8 cellular contexts compared by ENCODE assay signal in the genomic region with DNA sequence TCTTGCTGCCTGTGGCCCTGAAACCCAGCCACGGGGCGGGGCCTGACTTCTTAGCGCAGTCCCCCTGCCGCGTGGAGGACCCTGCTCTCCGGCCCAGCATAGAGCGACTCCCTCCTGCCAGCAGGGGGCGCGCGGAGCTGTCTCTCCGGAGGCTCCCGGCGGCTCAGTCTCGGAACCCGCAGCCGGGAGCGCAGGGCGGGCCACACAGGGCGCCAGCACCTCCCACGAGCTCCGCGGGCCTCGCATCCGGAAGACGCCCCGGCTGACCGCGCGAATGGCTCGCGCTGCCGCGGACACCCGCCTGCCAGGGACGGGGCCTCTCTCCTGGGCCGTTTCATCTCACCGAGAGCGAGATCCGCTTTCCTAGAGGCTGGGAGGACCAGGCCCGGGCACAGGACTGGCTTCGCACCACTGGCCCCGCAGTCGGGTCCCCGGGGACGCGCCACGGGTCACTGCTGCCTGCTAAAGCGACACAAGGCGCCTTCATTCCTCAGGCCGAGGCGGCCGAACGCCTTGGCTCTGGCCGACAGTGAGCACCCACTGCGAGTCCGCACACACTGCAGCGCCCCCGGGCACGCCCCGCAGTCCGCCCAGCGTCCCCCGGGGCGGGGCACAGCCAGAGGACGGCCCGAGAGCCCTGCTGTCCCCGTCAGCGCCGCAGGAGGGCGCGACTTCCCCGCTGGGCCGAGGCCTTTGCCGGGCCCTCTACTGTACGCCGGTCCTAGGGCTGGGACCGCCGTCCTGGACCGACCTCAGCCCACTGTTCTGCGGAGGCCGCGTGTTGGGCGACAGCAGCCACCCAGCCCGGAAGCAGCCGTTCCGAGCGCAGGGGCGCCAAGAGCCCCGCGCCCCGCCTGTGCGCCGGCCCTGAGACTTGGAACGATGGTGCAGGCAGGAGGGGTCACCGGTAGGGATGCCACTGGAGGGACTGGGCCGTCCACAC. TPM values are rescaled to one million over a fixed set of nuclear protein-coding genes. Genes with fewer than 3 reads are reported as not detected.
A peak's percentile ranks its signal among the peaks of the same experiment; 100 is the strongest.
DNase-seq lines count a peak whose midpoint lies in the region; ATAC-seq and TF ChIP-seq lines count a peak whose summit lies in the region.

No MANE protein-coding gene starts in this region.

- DNase-seq in CD4-positive, alpha-beta T cell = peak; percentile 84 to 95 (median 90)
- DNase-seq in NCI-H748 (lab: John Stamatoyannopoulos, UW; ENCODE audit: unreplicated experiment) = peak; percentile 85
- peak; percentile 92 for DNase-seq in activated CD4-positive, alpha-beta memory T cell treated with anti-CD3 and anti-CD28 coated beads, Interleukin-2, amount 10 ng/mL, durations not matched to agents 7 days and 5 days
- DNase-seq in effector CD4-positive, alpha-beta T cell = peak; percentile 91
- peak; percentile 87 to 93 for DNase-seq in memory B cell (ENCODE audit: low spot score in 2 of 2)
- DNase-seq in stimulated activated CD4-positive, alpha-beta T cell treated with anti-CD3 and anti-CD28 coated beads, TNF-alpha, amount 100 ng/mL, for 48 hours (ENCODE audit: low read depth in 3 of 3) = peak; percentile 82 to 93 (median 90)

- peaks cover 4% of the 10 kb centered on the region for H3K27me3 Mint-ChIP-seq in CD4-positive, alpha-beta T cell
- H3K27me3 Mint-ChIP-seq in activated CD4-positive, alpha-beta memory T cell treated with anti-CD3 and anti-CD28 coated beads, Interleukin-2, amount 10 ng/mL, durations not matched to agents 7 days and 5 days = peaks cover 13% of the 10 kb centered on the region
- peaks cover 2% of the 10 kb centered on the region for H3K27me3 Mint-ChIP-seq in memory B cell

- TF ChIP-seq CTCF in CD4-positive, alpha-beta T cell (IDR thresholded peaks at IDR 0.05) = peak; percentile 68

- peak; percentile 88 for ATAC-seq in CD4-positive, alpha-beta T cell (ENCODE audit: poor library complexity)
- peak; percentile 94 for ATAC-seq in GM19324 (IDR thresholded peaks at IDR 0.05; ENCODE audit: low FRiP score, unreplicated experiment)
- ATAC-seq in HG03457 (IDR thresholded peaks at IDR 0.05; ENCODE audit: unreplicated experiment) = peak; percentile 92
- ATAC-seq in memory B cell (ENCODE audit: low read depth) = peak; percentile 83

- H3K27ac Mint-ChIP-seq in CD4-positive, alpha-beta T cell = peak overlapping the region; percentile 71
- H3K27ac Mint-ChIP-seq in activated CD4-positive, alpha-beta memory T cell treated with anti-CD3 and anti-CD28 coated beads, Interleukin-2, amount 10 ng/mL, durations not matched to agents 7 days and 5 days = peak overlapping the region; percentile 47
- peak overlapping the region; percentile 45 for H3K27ac Mint-ChIP-seq in memory B cell

- peak overlapping the region; percentile 85 for H3K4me3 Mint-ChIP-seq in CD4-positive, alpha-beta T cell
- peak overlapping the region; percentile 64 for H3K4me3 Mint-ChIP-seq in activated CD4-positive, alpha-beta memory T cell treated with anti-CD3 and anti-CD28 coated beads, Interleukin-2, amount 10 ng/mL, durations not matched to agents 7 days and 5 days
- peak overlapping the region; percentile 79 for H3K4me3 Mint-ChIP-seq in memory B cell

- CTCF ChIA-PET in CD4-positive, alpha-beta T cell (lab: Charles Lee) = interaction anchor here (0.6 to 3.5 kb wide), 18 partner anchors 23 to 465 kb away, joined by 3 to 62 read pairs (median 4); a partner anchor contains a TSS
- CTCF ChIA-PET in activated CD4-positive, alpha-beta memory T cell treated with anti-CD3 and anti-CD28 coated beads, Interleukin-2, amount 10 ng/mL, durations not matched to agents 7 days and 5 days (lab: Charles Lee) = interaction anchor here (0.7 to 8.6 kb wide), 40 partner anchors 9 to 356 kb away, joined by 3 to 243 read pairs (median 4); a partner anchor contains a TSS

- no peaks in the 10 kb centered on the region for H3K36me3 Mint-ChIP-seq in CD4-positive, alpha-beta T cell (ENCODE audit: low read depth)
- H3K36me3 Mint-ChIP-seq in activated CD4-positive, alpha-beta memory T cell treated with anti-CD3 and anti-CD28 coated beads, Interleukin-2, amount 10 ng/mL, durations not matched to agents 7 days and 5 days (ENCODE audit: low read depth) = no peaks in the 10 kb centered on the region
- no peaks in the 10 kb centered on the region for H3K36me3 Mint-ChIP-seq in memory B cell

- no peaks in the 10 kb centered on the region for H3K27me3 ChIP-seq in CD4-positive, alpha-beta T cell (ENCODE audit: control insufficient read depth, insufficient read depth, low read length)

- intact Hi-C loops in CD4-positive, alpha-beta T cell (cut with DNase I, micrococcal nuclease) = loop anchor here (1.0 to 10.0 kb wide), 7 partner anchors 23 to 697 kb away; a partner anchor contains a TSS

- H3K9me3 Mint-ChIP-seq in CD4-positive, alpha-beta T cell = no peaks in the 10 kb centered on the region
- no peaks in the 10 kb centered on the region for H3K9me3 Mint-ChIP-seq in activated CD4-positive, alpha-beta memory T cell treated with anti-CD3 and anti-CD28 coated beads, Interleukin-2, amount 10 ng/mL, durations not matched to agents 7 days and 5 days
- no peaks in the 10 kb centered on the region for H3K9me3 Mint-ChIP-seq in memory B cell

- POLR2A ChIA-PET in CD4-positive, alpha-beta T cell (lab: Charles Lee) = interaction anchor here (0.7 to 2.0 kb wide), 11 partner anchors 22 to 455 kb away, joined by 3 to 13 read pairs (median 6); a partner anchor contains a TSS
- POLR2A ChIA-PET in activated CD4-positive, alpha-beta memory T cell treated with anti-CD3 and anti-CD28 coated beads, Interleukin-2, amount 10 ng/mL, durations not matched to agents 7 days and 5 days (lab: Charles Lee) = interaction anchor here (0.6 to 1.6 kb wide), 8 partner anchors 24 to 120 kb away, joined by 3 to 12 read pairs (median 3); no protein-coding TSS in a partner anchor

- no peaks in the 10 kb centered on the region for H3K9me3 ChIP-seq in CD4-positive, alpha-beta T cell (ENCODE audit: control insufficient read depth, low read length)

- H3K4me1 Mint-ChIP-seq in CD4-positive, alpha-beta T cell (ENCODE audit: low read depth) = peaks cover 7% of the 10 kb centered on the region
- peaks cover 12% of the 10 kb centered on the region for H3K4me1 Mint-ChIP-seq in activated CD4-positive, alpha-beta memory T cell treated with anti-CD3 and anti-CD28 coated beads, Interleukin-2, amount 10 ng/mL, durations not matched to agents 7 days and 5 days
- peaks cover 11% of the 10 kb centered on the region for H3K4me1 Mint-ChIP-seq in memory B cell

- peak overlapping the region; percentile 74 for H3K27ac ChIP-seq in CD4-positive, alpha-beta T cell (ENCODE audit: low read depth, low read length)

RNA-seq across cellular contexts. Expression of a gene that starts 39.0 kb away (rescaled TPM):
- total RNA-seq in CD4-positive, alpha-beta T cell = 1 to 10 TPM; 3.6 to 4.1 TPM
- under 1 TPM; 0.25 to 0.30 TPM for total RNA-seq in activated CD4-positive, alpha-beta memory T cell treated with anti-CD3 and anti-CD28 coated beads, Interleukin-2, amount 10 ng/mL, durations not matched to agents 7 days and 5 days

RNA-seq across cellular contexts. Expression of a gene that starts 42.4 kb away (rescaled TPM):
- total RNA-seq in CD4-positive, alpha-beta T cell = not detected
- total RNA-seq in activated CD4-positive, alpha-beta memory T cell treated with anti-CD3 and anti-CD28 coated beads, Interleukin-2, amount 10 ng/mL, durations not matched to agents 7 days and 5 days = not detected

Comparison
In these comparisons a context has a peak if more than half of its experiments do, and no peak if none do; other contexts are left out.
1. Peak in every context shown above with its lines: DNase-seq, ATAC-seq and H3K27ac ChIP-seq.